Comparison of ENCODE assay signal across 10 cellular contexts in genomic region chr7:27131390-27131819, GRCh38. TPM values are rescaled to one million over a fixed set of nuclear protein-coding genes. Genes with fewer than 3 reads are reported as not detected.
A peak's percentile ranks its signal among the peaks of the same experiment; 100 is the strongest.
DNase-seq lines count a peak whose midpoint lies in the region; FAIRE-seq and TF ChIP-seq lines count a peak whose summit lies in the region.
"Had no signal": no experiment of that assay in that cellular context is flagged by ENCODE, and none has a peak within 500 bp of the region (broad histone marks: within the 10 kb centered on the region; RNA-seq: fewer than 3 reads in every experiment).

No MANE protein-coding gene starts in this region.

- no peaks in the 10 kb centered on the region for H3K9me3 ChIP-seq in WERI-Rb-1 (ENCODE audit: severe bottlenecking)
- no peaks in the 10 kb centered on the region for H3K9me3 ChIP-seq in hepatocyte (ENCODE audit: low read depth)
- no peaks in the 10 kb centered on the region for H3K9me3 ChIP-seq in skeletal muscle satellite cell (replicated peaks; ENCODE audit: low read length)
- no peaks in the 10 kb centered on the region for H3K9me3 ChIP-seq in PC-9 (ENCODE audit: insufficient read depth, low read depth)

- POLR2A ChIA-PET in PC-9 (lab: Charles Lee; ENCODE audit: unreplicated experiment) = interaction anchor here (0.6 kb wide), 1 partner anchor 166 kb away, joined by 4 read pairs; no protein-coding TSS in a partner anchor

- CTCF ChIA-PET in PC-9 (lab: Charles Lee) = interaction anchor here (0.8 kb wide), 1 partner anchor 278 kb away, joined by 4 read pairs; no protein-coding TSS in a partner anchor

- TF ChIP-seq CTCF in WERI-Rb-1 (IDR thresholded peaks at IDR 0.05; ENCODE audit: low read depth, low read length) = no peak
- TF ChIP-seq CTCF in hepatocyte (IDR thresholded peaks at IDR 0.05; ENCODE audit: poor library complexity) = no peak
- no peak for TF ChIP-seq CTCF in PC-9 (conservative IDR thresholded peaks at IDR 0.05)

- peak overlapping the region; percentile 92 for H3K4me2 ChIP-seq in hepatocyte
- H3K4me2 ChIP-seq in skeletal muscle satellite cell (ENCODE audit: low read length) = peak overlapping the region; percentile 95
- H3K4me2 ChIP-seq in PC-9 = no peak overlapping the region

- H3K9me2 ChIP-seq in hepatocyte (replicated peaks; ENCODE audit: insufficient read depth) = no peaks in the 10 kb centered on the region
- no peaks in the 10 kb centered on the region for H3K9me2 ChIP-seq in PC-9 (ENCODE audit: insufficient read depth)

- DNase-seq in H7 (peak; percentile 24), WERI-Rb-1 (no peak), hepatocyte (ENCODE audit: low spot score) (no peak), amygdala (lab: John Stamatoyannopoulos, UW) (no peak), GM12892 (ENCODE audit: insufficient read length) (no peak), middle frontal gyrus (ENCODE audit: extremely low spot score, low spot score) (no peak), PC-9 (no peak)
- DNase-seq: NCI-H526 had no signal

- intact Hi-C loops in PC-9 (cut with micrococcal nuclease; ENCODE audit: unreplicated experiment) = no loop called here

- peak overlapping the region; percentile 93 for H3K9ac ChIP-seq in skeletal muscle satellite cell (ENCODE audit: low read depth, low read length)

- H3K79me2 ChIP-seq in hepatocyte (no peaks in the 10 kb centered on the region), PC-9 (ENCODE audit: low read depth) (no peaks in the 10 kb centered on the region)

- TF ChIP-seq POLR2A in GM12892 (IDR thresholded peaks at IDR 0.05; ENCODE audit: low read depth, low read length) = no peak

- FAIRE-seq in GM12892 (lab: Jason Lieb, UNC) = no peak

- H3F3A ChIP-seq in PC-9 (ENCODE audit: insufficient read depth, low read depth) = peaks cover 28% of the 10 kb centered on the region

- WGBS in hepatocyte (ENCODE audit: low lambda C conversion rate, missing lambda C conversion rate) = 27% methylated on average over 12 of the region's 12 CpGs

- H3K4me3 ChIP-seq in H7 (ENCODE audit: insufficient read depth, low read depth, low read length) (peak overlapping the region; percentile 47), WERI-Rb-1 (ENCODE audit: low read depth, low read length) (peak overlapping the region; percentile 46), hepatocyte (peak overlapping the region; percentile 80), skeletal muscle satellite cell (ENCODE audit: low read length) (peak overlapping the region; percentile 91), PC-9 (no peak overlapping the region)

- BruUV-seq in PC-9 (replicated peaks; lab: Mats Ljungman, UMichigan) = no TSS peak

- H3K27ac ChIP-seq in WERI-Rb-1 = peak overlapping the region; percentile 67
- peak overlapping the region; percentile 39 for H3K27ac ChIP-seq in hepatocyte
- no peak overlapping the region for H3K27ac ChIP-seq in PC-9

- H3K36me3 ChIP-seq in H7 (replicated peaks; ENCODE audit: control insufficient read depth, insufficient read depth, low read length) = no peaks in the 10 kb centered on the region
- H3K36me3 ChIP-seq in WERI-Rb-1 = no peaks in the 10 kb centered on the region
- H3K36me3 ChIP-seq in hepatocyte (replicated peaks; ENCODE audit: insufficient read depth, low read depth) = no peaks in the 10 kb centered on the region
- H3K36me3 ChIP-seq in skeletal muscle satellite cell (ENCODE audit: insufficient read depth, low read length) = peaks cover 6% of the 10 kb centered on the region
- H3K36me3 ChIP-seq in PC-9 (ENCODE audit: low read depth) = no peaks in the 10 kb centered on the region

- H2AFZ ChIP-seq in hepatocyte (peak overlapping the region; percentile 93), PC-9 (no peak overlapping the region)

- H3K27me3 ChIP-seq in H7 (ENCODE audit: control insufficient read depth, insufficient read depth, low read length) (peaks cover 98% of the 10 kb centered on the region), WERI-Rb-1 (ENCODE audit: insufficient read depth, low read depth, severe bottlenecking) (peaks cover 43% of the 10 kb centered on the region), hepatocyte (peaks cover 87% of the 10 kb centered on the region), skeletal muscle satellite cell (ENCODE audit: control insufficient read depth, insufficient read depth, low read length) (no peaks in the 10 kb centered on the region), PC-9 (ENCODE audit: insufficient read depth, low read depth) (no peaks in the 10 kb centered on the region)

- H4K20me1 ChIP-seq in hepatocyte (ENCODE audit: insufficient read depth, poor library complexity, severe bottlenecking) (no peaks in the 10 kb centered on the region), PC-9 (ENCODE audit: insufficient read depth) (no peaks in the 10 kb centered on the region)

- H3K4me1 ChIP-seq in hepatocyte (ENCODE audit: insufficient read depth) = peaks cover 10% of the 10 kb centered on the region
- peaks cover 42% of the 10 kb centered on the region for H3K4me1 ChIP-seq in skeletal muscle satellite cell (ENCODE audit: control insufficient read depth, insufficient read depth, low read length)
- H3K4me1 ChIP-seq in PC-9 (replicated peaks; ENCODE audit: insufficient read depth) = peaks cover 40% of the 10 kb centered on the region

RNA-seq across cellular contexts. Expression of gene HOXA4, which starts 0.8 kb away (rescaled TPM):
- not detected in 2 replicates for total RNA-seq in H7 (2014; rRNA removed; shearing (Covaris generic))
- total RNA-seq in hepatocyte (1.3 and 1.4 TPM in 2 replicates), PC-9 (2021) (not detected in 2 replicates)
- 0.69 and 0.96 TPM in 2 replicates for polyA plus RNA-seq in hepatocyte
- under 0.01 and 0.51 TPM in 2 replicates for total RNA-seq in skeletal muscle satellite cell (2012; rRNA removed)
- not detected for polyA plus RNA-seq in GM12892 (2012; ENCODE audit: missing spikeins)
- total RNA-seq: temporal lobe had no signal

RNA-seq across cellular contexts. Expression of gene HOXA5, which starts 12.1 kb away (rescaled TPM):
- not detected in 2 replicates for total RNA-seq in H7 (2014; rRNA removed; shearing (Covaris generic))
- total RNA-seq in hepatocyte (0.08 and 0.70 TPM in 2 replicates), PC-9 (2021) (0.63 and 1.0 TPM in 2 replicates)
- 0.41 and 0.92 TPM in 2 replicates for polyA plus RNA-seq in hepatocyte
- total RNA-seq in skeletal muscle satellite cell (2012; rRNA removed) = 5.3 and 9.6 TPM in 2 replicates
- not detected for polyA plus RNA-seq in GM12892 (2012; ENCODE audit: missing spikeins)
- total RNA-seq: temporal lobe had no signal

RNA-seq across cellular contexts. Expression of gene HOXA6, which starts 16.2 kb away (rescaled TPM):
- not detected in 2 replicates for total RNA-seq in H7 (2014; rRNA removed; shearing (Covaris generic))
- total RNA-seq in hepatocyte = not detected in 2 replicates
- 0.16 and 0.23 TPM in 2 replicates for polyA plus RNA-seq in hepatocyte
- 5.6 and 8.7 TPM in 2 replicates for total RNA-seq in skeletal muscle satellite cell (2012; rRNA removed)
- not detected for polyA plus RNA-seq in GM12892 (2012; ENCODE audit: missing spikeins)
- total RNA-seq in PC-9 (2021) = 0.65 and 1.2 TPM in 2 replicates
- total RNA-seq: temporal lobe had no signal

RNA-seq across cellular contexts. Expression of gene HOXA3, which starts 21.0 kb away (rescaled TPM):
- not detected in 2 replicates for total RNA-seq in H7 (2014; rRNA removed; shearing (Covaris generic))
- total RNA-seq in hepatocyte (0.83 and 3.0 TPM in 2 replicates), PC-9 (2021) (50.5 and 53.1 TPM in 2 replicates)
- polyA plus RNA-seq in hepatocyte = 4.1 and 4.5 TPM in 2 replicates
- 2.0 and 3.3 TPM in 2 replicates for total RNA-seq in skeletal muscle satellite cell (2012; rRNA removed)
- polyA plus RNA-seq in GM12892 (2012; ENCODE audit: missing spikeins) = not detected
- total RNA-seq: temporal lobe had no signal

RNA-seq across cellular contexts. Expression of gene HOXA7, which starts 25.1 kb away (rescaled TPM):
- not detected in 2 replicates for total RNA-seq in H7 (2014; rRNA removed; shearing (Covaris generic))
- total RNA-seq in hepatocyte = 0.32 and 0.83 TPM in 2 replicates
- 1.0 TPM in 1 of 2 replicates, not detected in the other for polyA plus RNA-seq in hepatocyte
- 2.0 and 2.8 TPM in 2 replicates for total RNA-seq in skeletal muscle satellite cell (2012; rRNA removed)
- not detected for polyA plus RNA-seq in GM12892 (2012; ENCODE audit: missing spikeins)
- total RNA-seq in PC-9 (2021) = not detected in 2 replicates
- total RNA-seq: temporal lobe had no signal
